ENCODE assay signal across 23 cellular contexts in genomic region chr15:35312355-35312754, GRCh38.
"Had no signal": no experiment of that assay in that cellular context is flagged by ENCODE, and none has a peak within 500 bp of the region (broad histone marks: within the 10 kb centered on the region; RNA-seq: fewer than 3 reads in every experiment).

No MANE protein-coding gene starts in this region.

- H3K9me3 ChIP-seq: adrenal gland, breast epithelium, colonic mucosa, pancreas, psoas muscle, tibial artery had no signal

- DNase-seq: activated CD4-positive, alpha-beta T cell treated with anti-CD3 and anti-CD28 coated beads, Interleukin-2, amount 10 ng/mL, durations not matched to agents 7 days and 5 days; activated CD4-positive, CD25-positive, alpha-beta regulatory T cell treated with anti-CD3 and anti-CD28 coated beads, Interleukin-2, amount 50 U/mL, for 72 hours; activated CD8-positive, alpha-beta memory T cell treated with anti-CD3 and anti-CD28 coated beads, Interleukin-2, amount 10 ng/mL, durations not matched to agents 7 days and 5 days; activated CD8-positive, alpha-beta T cell treated with anti-CD3 and anti-CD28 coated beads for 36 hours; adrenal gland; colonic mucosa; dorsolateral prefrontal cortex; effector memory CD8-positive, alpha-beta T cell; heart left ventricle; left colon; naive thymus-derived CD8-positive, alpha-beta T cell; pancreas; psoas muscle; right cardiac atrium; small intestine; stimulated activated CD4-positive, alpha-beta T cell treated with anti-CD3 and anti-CD28 coated beads, Interleukin-2, amount 100 ng/mL, for 24 hours; stimulated activated naive CD8-positive, alpha-beta T cell treated with anti-CD3 and anti-CD28 coated beads, Interleukin-15, amount 100 ng/mL, for 72 hours; tibial artery; WERI-Rb-1 had no signal

- H3K27ac ChIP-seq: adrenal gland, breast epithelium, colonic mucosa, dorsolateral prefrontal cortex, pancreas, psoas muscle, tibial artery, WERI-Rb-1 had no signal

- H3K4me1 ChIP-seq: breast epithelium, colonic mucosa had no signal

- H3K4me3 ChIP-seq: adrenal gland, breast epithelium, colonic mucosa, dorsolateral prefrontal cortex, heart left ventricle, lung, pancreas, psoas muscle, tibial artery had no signal

- H3K27me3 ChIP-seq: adrenal gland, breast epithelium, colonic mucosa, dorsolateral prefrontal cortex, heart left ventricle, pancreas, tibial artery had no signal

- ATAC-seq: activated CD8-positive, alpha-beta memory T cell treated with anti-CD3 and anti-CD28 coated beads, Interleukin-2, amount 10 ng/mL, durations not matched to agents 7 days and 5 days; activated CD8-positive, alpha-beta T cell treated with anti-CD3 and anti-CD28 coated beads for 36 hours; effector memory CD8-positive, alpha-beta T cell; esophagus mucosa; heart left ventricle; left colon; naive thymus-derived CD8-positive, alpha-beta T cell; pancreas; psoas muscle; right cardiac atrium; stimulated activated effector memory CD8-positive, alpha-beta T cell treated with anti-CD3 and anti-CD28 coated beads, Interleukin-12 subunit alpha, Interleukin-12 subunit beta, amount 100 ng/mL, for 72 hours; stimulated activated naive CD8-positive, alpha-beta T cell treated with anti-CD3 and anti-CD28 coated beads, Interleukin-15, amount 100 ng/mL, for 72 hours had no signal

- H3K36me3 ChIP-seq: adrenal gland, breast epithelium, colonic mucosa, heart left ventricle, pancreas, tibial artery, WERI-Rb-1 had no signal
